Comparison of ENCODE assay signal across 8 cellular contexts in genomic region chr1:48471603-48472576, GRCh38. TPM values are rescaled to one million over a fixed set of nuclear protein-coding genes. Genes with fewer than 3 reads are reported as not detected.
DNase-seq lines count a peak whose midpoint lies in the region; ATAC-seq and TF ChIP-seq lines count a peak whose summit lies in the region.

Gene SPATA6, minus strand, starts transcription at chr1:48472204. Its CDS starts 196 bp downstream, at chr1:48472008.

- DNase-seq in CD1c-positive myeloid dendritic cell (ENCODE audit: extremely low spot score) (peak; percentile 98), NCI-H82 (lab: John Stamatoyannopoulos, UW) (peak; percentile 98), activated T-cell treated with anti-CD3 and anti-CD28 coated beads for 24 hours (ENCODE audit: low read depth) (peak; percentile 97), epidermal melanocyte (ENCODE audit: insufficient read length, low spot score) (peak; percentile 93), mesothelial cell of epicardium (ENCODE audit: low spot score in 2 of 2, unreplicated experiment in 2 of 2) (peak; percentile 93 to 97)
- peak; percentile 88 for DNase-seq in stimulated activated CD8-positive, alpha-beta memory T cell treated with anti-CD3 and anti-CD28 coated beads, Interleukin-12 subunit alpha, Interleukin-12 subunit beta, amount 100 ng/mL, for 4 hours (ENCODE audit: low read depth)

- H3K36me3 Mint-ChIP-seq in mesothelial cell of epicardium = no peaks in the 10 kb centered on the region

- H3K4me1 Mint-ChIP-seq in mesothelial cell of epicardium = peaks cover 30% of the 10 kb centered on the region

- H3K4me3 Mint-ChIP-seq in mesothelial cell of epicardium = peak within 1 kb of the TSS; percentile 90

- no peaks in the 10 kb centered on the region for H3K27me3 Mint-ChIP-seq in mesothelial cell of epicardium (ENCODE audit: low read depth)

- ATAC-seq in GM19463 (IDR thresholded peaks at IDR 0.05; ENCODE audit: unreplicated experiment) = peak; percentile 99
- ATAC-seq in HG03571 (IDR thresholded peaks at IDR 0.05; ENCODE audit: unreplicated experiment) = peak; percentile 100

- H3K27ac Mint-ChIP-seq in mesothelial cell of epicardium = peak within 1 kb of the TSS; percentile 94

- TF ChIP-seq CTCF in mesothelial cell of epicardium (IDR thresholded peaks at IDR 0.05; ENCODE audit: unreplicated experiment) = no peak

- H3K9me3 Mint-ChIP-seq in mesothelial cell of epicardium = peaks cover 16% of the 10 kb centered on the region

RNA-seq across cellular contexts. Expression of gene SPATA6, which starts in this region (rescaled TPM):
- total RNA-seq in mesothelial cell of epicardium = 17.7 to 18.1 TPM (median 17.9 TPM) in 3 replicates

Comparison
In these comparisons a context has a peak if more than half of its experiments do, and no peak if none do; other contexts are left out.
1. Peak in every context shown above with its lines: DNase-seq and ATAC-seq.